ENCODE assay signal across 10 cellular contexts in the genomic region with DNA sequence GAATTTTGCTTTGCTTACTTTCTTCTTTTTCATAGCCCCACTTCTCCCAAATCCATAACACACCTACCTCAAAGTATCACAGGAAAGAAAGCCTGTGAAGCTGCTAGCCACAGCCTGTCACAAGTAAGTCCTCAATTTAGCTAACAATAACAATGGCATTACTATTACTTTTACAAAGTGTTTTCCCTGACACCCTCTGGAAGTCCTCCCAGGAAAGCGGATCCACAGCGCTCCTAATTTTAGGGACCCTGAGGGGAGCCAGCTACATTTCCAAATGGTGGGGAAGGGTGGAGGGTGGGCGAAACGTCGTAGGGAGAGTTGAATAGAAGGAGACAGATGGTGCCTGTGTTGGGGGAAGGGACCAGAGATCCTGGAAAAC. TPM values are rescaled to one million over a fixed set of nuclear protein-coding genes. Genes with fewer than 3 reads are reported as not detected.
DNase-seq lines count a peak whose midpoint lies in the region; ATAC-seq, FAIRE-seq and TF ChIP-seq lines count a peak whose summit lies in the region.
"Had no signal": no experiment of that assay in that cellular context is flagged by ENCODE, and none has a peak within 500 bp of the region (broad histone marks: within the 10 kb centered on the region; RNA-seq: fewer than 3 reads in every experiment).

No MANE protein-coding gene starts in this region.

- H3K9me3 Mint-ChIP-seq in activated naive CD4-positive, alpha-beta T cell treated with anti-CD3 and anti-CD28 coated beads, Interleukin-2, amount 10 ng/mL, durations not matched to agents 7 days and 5 days, result no peaks in the 10 kb centered on the region
- no peaks in the 10 kb centered on the region for H3K9me3 Mint-ChIP-seq in activated naive CD4-positive, alpha-beta T cell treated with anti-CD3 and anti-CD28 coated beads, Interleukin-2, amount 50 U/mL, for 72 hours
- H3K9me3 Mint-ChIP-seq in type B pancreatic cell, result no peaks in the 10 kb centered on the region

- no peak for DNase-seq in activated naive CD4-positive, alpha-beta T cell treated with anti-CD3 and anti-CD28 coated beads, Interleukin-2, amount 10 ng/mL, durations not matched to agents 7 days and 5 days
- DNase-seq in activated naive CD4-positive, alpha-beta T cell treated with anti-CD3 and anti-CD28 coated beads, Interleukin-2, amount 50 U/mL, for 72 hours (ENCODE audit: low spot score in 2 of 2), result no peak
- no peak for DNase-seq in astrocyte of the spinal cord (ENCODE audit: low read depth, low spot score)
- no peak for DNase-seq in right lobe of liver
- DNase-seq in type B pancreatic cell (ENCODE audit: extremely low spot score, unreplicated experiment), result no peak
- DNase-seq in NCI-H446 treated with DMSO at 0.1 percent for 48 hours (lab: John Stamatoyannopoulos, UW), result no peak
- no peak for DNase-seq in HTR-8/SVneo (ENCODE audit: insufficient read length, low spot score)
- no peak for DNase-seq in left lung
- DNase-seq: cerebellar nuclear complex had no signal

- WGBS in right lobe of liver (ENCODE audit: insufficient coverage, low coverage, low lambda C conversion rate, missing lambda C conversion rate), result 17% methylated on average over 5 of the region's 5 CpGs

- intact Hi-C loops in right lobe of liver (cut with DNase I), result no loop called here
- intact Hi-C loops in left lung (cut with DNase I), result no loop called here

- H3K4me1 Mint-ChIP-seq in activated naive CD4-positive, alpha-beta T cell treated with anti-CD3 and anti-CD28 coated beads, Interleukin-2, amount 10 ng/mL, durations not matched to agents 7 days and 5 days, result peaks cover 10% of the 10 kb centered on the region
- H3K4me1 Mint-ChIP-seq in type B pancreatic cell (ENCODE audit: unreplicated experiment), result peaks cover 54% of the 10 kb centered on the region

- H3K4me3 ChIP-seq in astrocyte of the spinal cord (ENCODE audit: low read depth, low read length), result peak overlapping the region; percentile 49
- peak overlapping the region; percentile 22 to 76 (median 75) for H3K4me3 ChIP-seq in right lobe of liver
- peak overlapping the region in 1 of 2 donors; percentile 53 for H3K4me3 ChIP-seq in left lung

- H3K36me3 Mint-ChIP-seq in activated naive CD4-positive, alpha-beta T cell treated with anti-CD3 and anti-CD28 coated beads, Interleukin-2, amount 10 ng/mL, durations not matched to agents 7 days and 5 days, result no peaks in the 10 kb centered on the region
- H3K36me3 Mint-ChIP-seq in activated naive CD4-positive, alpha-beta T cell treated with anti-CD3 and anti-CD28 coated beads, Interleukin-2, amount 50 U/mL, for 72 hours, result no peaks in the 10 kb centered on the region
- no peaks in the 10 kb centered on the region for H3K36me3 Mint-ChIP-seq in type B pancreatic cell

- H3K27ac ChIP-seq in right lobe of liver (peak overlapping the region in 2 of 3 donors; percentile 37 to 80), left lung (no peak overlapping the region)

- H3K4me1 ChIP-seq in right lobe of liver (peaks cover 0 to 35% (median 14%) of the 10 kb centered on the region in 4 donors), left lung (peaks cover 3 to 4% of the 10 kb centered on the region in 2 donors)

- ATAC-seq in activated naive CD4-positive, alpha-beta T cell treated with anti-CD3 and anti-CD28 coated beads, Interleukin-2, amount 50 U/mL, for 72 hours, result no peak
- no peak for ATAC-seq in right lobe of liver
- no peak for ATAC-seq in left lung

- no peak for TF ChIP-seq POLR2A in right lobe of liver (IDR thresholded peaks at IDR 0.05)

- H3K9me3 ChIP-seq in right lobe of liver, result no peaks in the 10 kb centered on the region
- H3K9me3 ChIP-seq in left lung, result no peaks in the 10 kb centered on the region

- H3K36me3 ChIP-seq in right lobe of liver (no peaks in the 10 kb centered on the region), left lung (no peaks in the 10 kb centered on the region)

- H3K4me3 Mint-ChIP-seq in activated naive CD4-positive, alpha-beta T cell treated with anti-CD3 and anti-CD28 coated beads, Interleukin-2, amount 10 ng/mL, durations not matched to agents 7 days and 5 days, result peak overlapping the region; percentile 56
- peak overlapping the region; percentile 91 for H3K4me3 Mint-ChIP-seq in type B pancreatic cell

- CTCF ChIA-PET in activated naive CD4-positive, alpha-beta T cell treated with anti-CD3 and anti-CD28 coated beads, Interleukin-2, amount 10 ng/mL, durations not matched to agents 7 days and 5 days (lab: Charles Lee), result no interaction called here

- peaks cover 71% of the 10 kb centered on the region for H3K27me3 Mint-ChIP-seq in activated naive CD4-positive, alpha-beta T cell treated with anti-CD3 and anti-CD28 coated beads, Interleukin-2, amount 10 ng/mL, durations not matched to agents 7 days and 5 days
- H3K27me3 Mint-ChIP-seq in type B pancreatic cell, result peaks cover 4% of the 10 kb centered on the region

- no peak for FAIRE-seq in HTR-8/SVneo (lab: Jason Lieb, UNC)
- FAIRE-seq: D721Med had no signal

- TF ChIP-seq CTCF in astrocyte of the spinal cord (IDR thresholded peaks at IDR 0.05; ENCODE audit: low read depth, low read length), result no peak
- TF ChIP-seq CTCF in right lobe of liver (IDR thresholded peaks at IDR 0.05), result no peak
- TF ChIP-seq CTCF in type B pancreatic cell (conservative IDR thresholded peaks at IDR 0.05), result no peak
- TF ChIP-seq CTCF in left lung (IDR thresholded peaks at IDR 0.05), result no peak

- H3K27me3 ChIP-seq in right lobe of liver, result no peaks in the 10 kb centered on the region
- H3K27me3 ChIP-seq in left lung, result peaks cover 0 to 83% of the 10 kb centered on the region in 2 donors

- in situ Hi-C loops in astrocyte of the spinal cord (cut with HindIII; ENCODE audit: low sequenced_read_pairs), result no loop called here

- no peak overlapping the region for H3K27ac Mint-ChIP-seq in activated naive CD4-positive, alpha-beta T cell treated with anti-CD3 and anti-CD28 coated beads, Interleukin-2, amount 10 ng/mL, durations not matched to agents 7 days and 5 days
- no peak overlapping the region for H3K27ac Mint-ChIP-seq in activated naive CD4-positive, alpha-beta T cell treated with anti-CD3 and anti-CD28 coated beads, Interleukin-2, amount 50 U/mL, for 72 hours
- H3K27ac Mint-ChIP-seq in type B pancreatic cell, result peak overlapping the region; percentile 83

RNA-seq across cellular contexts. Expression of gene WWC1, which starts 0.6 kb away (rescaled TPM):
- 1 to 10 TPM; 1.9 to 6.1 TPM for total RNA-seq in activated naive CD4-positive, alpha-beta T cell treated with anti-CD3 and anti-CD28 coated beads, Interleukin-2, amount 50 U/mL, for 72 hours
- 10 to 100 TPM in 5 of 6 experiments, 1 to 10 TPM in 1; 9.6 to 74.4 (median 23.5) TPM for total RNA-seq in right lobe of liver
- 80.1 and 183 TPM in 2 replicates for total RNA-seq in type B pancreatic cell (ENCODE audit: low replicate concordance)
- 10 to 100 TPM; 59.6 to 81.9 TPM for total RNA-seq in left lung

Comparison
In these comparisons a context has a peak if more than half of its experiments do, and no peak if none do; other contexts are left out.
1. H3K27ac ChIP-seq: peak in right lobe of liver (2 of 3); none in left lung (0 of 2).